Comparison of ENCODE assay signal across 9 cellular contexts in the genomic region with DNA sequence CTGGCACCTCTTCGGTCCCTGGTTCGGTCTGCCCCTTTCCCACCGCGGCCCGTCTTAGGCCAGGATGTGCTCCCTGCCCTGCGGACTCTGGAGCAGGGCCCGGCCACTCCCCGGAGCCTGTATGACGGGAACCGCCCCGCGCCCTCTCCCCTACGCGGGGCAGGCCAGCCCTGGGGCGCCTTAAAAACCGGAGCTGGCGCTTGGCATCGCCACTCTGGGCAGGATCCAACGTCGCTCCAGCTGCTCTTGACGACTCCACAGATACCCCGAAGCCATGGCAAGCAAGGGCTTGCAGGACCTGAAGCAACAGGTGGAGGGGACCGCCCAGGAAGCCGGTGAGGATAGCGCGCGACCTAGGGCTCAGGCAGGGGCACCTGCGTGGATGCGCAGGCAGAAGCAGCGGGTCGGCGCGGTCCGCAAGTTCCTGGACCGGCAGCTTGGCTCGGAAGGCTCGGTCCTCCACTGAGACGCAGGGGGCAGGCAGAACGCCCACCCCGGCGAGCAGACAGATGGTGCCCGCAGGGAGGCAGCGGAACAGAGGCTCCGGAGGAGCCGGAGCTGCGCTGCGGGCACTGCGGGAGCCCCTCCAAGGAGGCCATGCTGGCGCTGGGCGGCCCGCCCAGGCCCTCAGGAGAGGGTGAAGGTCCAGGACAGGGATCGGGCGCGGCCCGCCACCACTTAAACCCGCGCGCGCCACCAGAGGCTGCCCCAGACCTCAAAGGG. TPM values are rescaled to one million over a fixed set of nuclear protein-coding genes. Genes with fewer than 3 reads are reported as not detected.
DNase-seq lines count a peak whose midpoint lies in the region; ATAC-seq, FAIRE-seq and TF ChIP-seq lines count a peak whose summit lies in the region.
"Had no signal": no experiment of that assay in that cellular context is flagged by ENCODE, and none has a peak within 500 bp of the region (broad histone marks: within the 10 kb centered on the region; RNA-seq: fewer than 3 reads in every experiment).

A gene (plus strand): TSS at position 212 of the 723 bp plus-strand sequence. CDS start 63 bp downstream, at position 275.

- no peaks in the 10 kb centered on the region for H3K9me3 ChIP-seq in kidney (ENCODE audit: control insufficient read depth in 1 of 2, low read length in 2 of 2)

- DNase-seq in DMS 273 (lab: John Stamatoyannopoulos, UW; ENCODE audit: unreplicated experiment) (peak; percentile 77), DMS 273 treated with DMSO at 0.1 percent for 48 hours (lab: John Stamatoyannopoulos, UW) (no peak), astrocyte of the spinal cord (ENCODE audit: low read depth, low spot score) (no peak), kidney (peak; percentile 92), substantia nigra (lab: John Stamatoyannopoulos, UW) (peak in 1 of 49 donors; percentile 55), midbrain (lab: John Stamatoyannopoulos, UW) (no peak), SKM-1 treated with dmso at 0.1 percent for 144 hours (lab: John Stamatoyannopoulos, UW; ENCODE audit: unreplicated experiment) (no peak)

- no peaks in the 10 kb centered on the region for H3K36me3 ChIP-seq in kidney (ENCODE audit: control insufficient read depth in 1 of 2, insufficient read depth in 2 of 2, low read length in 2 of 2)

- ATAC-seq in HG02981 (IDR thresholded peaks at IDR 0.05; ENCODE audit: unreplicated experiment): no peak

- TF ChIP-seq CTCF in astrocyte of the spinal cord (IDR thresholded peaks at IDR 0.05; ENCODE audit: low read depth, low read length): no peak
- no peak for TF ChIP-seq CTCF in kidney (IDR thresholded peaks at IDR 0.05; ENCODE audit: borderline replicate concordance, extremely low read depth, insufficient read depth)

- H3K9ac ChIP-seq in kidney (ENCODE audit: low read length in 2 of 2): peak within 1 kb of the TSS; percentile 26 to 94

- peak within 1 kb of the TSS; percentile 80 to 83 for H3K27ac ChIP-seq in kidney (ENCODE audit: low read depth in 2 of 2, low read length in 2 of 2)
- H3K27ac ChIP-seq in substantia nigra (ENCODE audit: low read depth, low read length, poor library complexity, severe bottlenecking): peak within 1 kb of the TSS; percentile 30

- intact Hi-C loops in kidney (cut with DNase I): no loop called here

- in situ Hi-C loops in astrocyte of the spinal cord (cut with HindIII; ENCODE audit: low sequenced_read_pairs): no loop called here

- peaks cover 27 to 37% of the 10 kb centered on the region in 2 donors for H3K4me1 ChIP-seq in kidney (ENCODE audit: control insufficient read depth in 1 of 2, insufficient read depth in 1 of 2, low read depth in 1 of 2, low read length in 2 of 2)

- no peak for FAIRE-seq in kidney (lab: Jason Lieb, UNC)
- FAIRE-seq: A204.1 had no signal

- H3K4me3 ChIP-seq in astrocyte of the spinal cord (ENCODE audit: low read depth, low read length) (peak within 1 kb of the TSS; percentile 34), kidney (ENCODE audit: low read length in 2 of 2) (peak within 1 kb of the TSS; percentile 62)

RNA-seq across cellular contexts. Expression of the gene that starts here (rescaled TPM):
- 357 TPM for total RNA-seq in kidney
- 897 TPM for polyA plus RNA-seq in kidney (ENCODE audit: insufficient read depth, low read depth, low replicate concordance)

Comparison
In these comparisons a context has a peak if more than half of its experiments do, and no peak if none do; other contexts are left out.
1. DNase-seq: peak in DMS 273 (single experiment) and kidney (single experiment); none in DMS 273 treated with DMSO at 0.1 percent for 48 hours (single experiment), astrocyte of the spinal cord (single experiment), midbrain (single experiment) and SKM-1 treated with dmso at 0.1 percent for 144 hours (single experiment).